In genomic region chr12:14367097-14367661, GRCh38 we compare ENCODE assay signal across 8 cellular contexts. TPM values are rescaled to one million over a fixed set of nuclear protein-coding genes. Genes with fewer than 3 reads are reported as not detected.
DNase-seq lines count a peak whose midpoint lies in the region; ATAC-seq and TF ChIP-seq lines count a peak whose summit lies in the region.

No MANE protein-coding gene starts in this region.

- no peak overlapping the region for H3K4me3 ChIP-seq in SJCRH30

- no peaks in the 10 kb centered on the region for H3K27me3 ChIP-seq in SJCRH30

- peaks cover 58% of the 10 kb centered on the region for H3K4me1 Mint-ChIP-seq in activated naive CD4-positive, alpha-beta T cell treated with anti-CD3 and anti-CD28 coated beads, Interleukin-2, amount 50 U/mL, for 24 hours
- H3K4me1 Mint-ChIP-seq in central memory CD8-positive, alpha-beta T cell, result peaks cover 38% of the 10 kb centered on the region
- H3K4me1 Mint-ChIP-seq in mesothelial cell of epicardium, result peaks cover 16% of the 10 kb centered on the region

- peak; percentile 72 for ATAC-seq in HG02610 (IDR thresholded peaks at IDR 0.05; ENCODE audit: unreplicated experiment)
- peak; percentile 37 for ATAC-seq in central memory CD8-positive, alpha-beta T cell (replicated peaks; ENCODE audit: extremely low read depth, poor library complexity, severe bottlenecking)

- H3K36me3 ChIP-seq in SJCRH30, result no peaks in the 10 kb centered on the region

- H3K4me1 ChIP-seq in SJCRH30, result no peaks in the 10 kb centered on the region

- no peaks in the 10 kb centered on the region for H3K9me3 ChIP-seq in SJCRH30 (replicated peaks)

- TF ChIP-seq CTCF in mesothelial cell of epicardium (IDR thresholded peaks at IDR 0.05; ENCODE audit: unreplicated experiment), result no peak

- H3K27ac Mint-ChIP-seq in activated naive CD4-positive, alpha-beta T cell treated with anti-CD3 and anti-CD28 coated beads, Interleukin-2, amount 50 U/mL, for 24 hours, result peak overlapping the region; percentile 96
- peak overlapping the region; percentile 88 for H3K27ac Mint-ChIP-seq in central memory CD8-positive, alpha-beta T cell (ENCODE audit: low read depth)
- peak overlapping the region; percentile 95 for H3K27ac Mint-ChIP-seq in mesothelial cell of epicardium

- peaks cover 13% of the 10 kb centered on the region for H3K36me3 Mint-ChIP-seq in activated naive CD4-positive, alpha-beta T cell treated with anti-CD3 and anti-CD28 coated beads, Interleukin-2, amount 50 U/mL, for 24 hours
- H3K36me3 Mint-ChIP-seq in central memory CD8-positive, alpha-beta T cell (ENCODE audit: insufficient read depth), result peaks cover 31% of the 10 kb centered on the region
- H3K36me3 Mint-ChIP-seq in mesothelial cell of epicardium, result peaks cover 10% of the 10 kb centered on the region

- H3K27ac ChIP-seq in SJCRH30, result no peak overlapping the region

- no peak for DNase-seq in activated naive CD4-positive, alpha-beta T cell treated with anti-CD3 and anti-CD28 coated beads, Interleukin-2, amount 50 U/mL, for 16 hours
- peak; percentile 36 to 81 for DNase-seq in NOMO-1 (lab: John Stamatoyannopoulos, UW; ENCODE audit: unreplicated experiment in 2 of 2)
- no peak for DNase-seq in central memory CD8-positive, alpha-beta T cell (ENCODE audit: low spot score in 2 of 2)
- DNase-seq in mesothelial cell of epicardium (ENCODE audit: low spot score in 2 of 2, unreplicated experiment in 2 of 2), result no peak
- DNase-seq in SJCRH30, result no peak
- no peak for DNase-seq in NCI-H2227 treated with DMSO at 0.1 percent for 48 hours (lab: John Stamatoyannopoulos, UW)

- peaks cover 7% of the 10 kb centered on the region for H3K9me3 Mint-ChIP-seq in activated naive CD4-positive, alpha-beta T cell treated with anti-CD3 and anti-CD28 coated beads, Interleukin-2, amount 50 U/mL, for 24 hours
- no peaks in the 10 kb centered on the region for H3K9me3 Mint-ChIP-seq in central memory CD8-positive, alpha-beta T cell
- H3K9me3 Mint-ChIP-seq in mesothelial cell of epicardium, result peaks cover 7% of the 10 kb centered on the region

- H3K27me3 Mint-ChIP-seq in activated naive CD4-positive, alpha-beta T cell treated with anti-CD3 and anti-CD28 coated beads, Interleukin-2, amount 50 U/mL, for 24 hours, result no peaks in the 10 kb centered on the region
- no peaks in the 10 kb centered on the region for H3K27me3 Mint-ChIP-seq in central memory CD8-positive, alpha-beta T cell
- H3K27me3 Mint-ChIP-seq in mesothelial cell of epicardium (ENCODE audit: low read depth), result no peaks in the 10 kb centered on the region

- H3K4me3 Mint-ChIP-seq in activated naive CD4-positive, alpha-beta T cell treated with anti-CD3 and anti-CD28 coated beads, Interleukin-2, amount 50 U/mL, for 24 hours, result peak overlapping the region; percentile 88
- H3K4me3 Mint-ChIP-seq in central memory CD8-positive, alpha-beta T cell, result peak overlapping the region; percentile 76
- H3K4me3 Mint-ChIP-seq in mesothelial cell of epicardium, result peak overlapping the region; percentile 94

RNA-seq across cellular contexts. Expression of gene ATF7IP, which starts 1.7 kb away (rescaled TPM):
- 176 to 192 TPM (median 177 TPM) in 3 replicates for total RNA-seq in mesothelial cell of epicardium
- total RNA-seq in SJCRH30 (2014; rRNA removed; shearing (Covaris generic)), result 55.7 and 61.6 TPM in 2 replicates

Comparison
In these comparisons a context has a peak if more than half of its experiments do, and no peak if none do; other contexts are left out.
1. DNase-seq: peak in NOMO-1 (2 of 2); none in activated naive CD4-positive, alpha-beta T cell treated with anti-CD3 and anti-CD28 coated beads, Interleukin-2, amount 50 U/mL, for 16 hours (single experiment), central memory CD8-positive, alpha-beta T cell (0 of 2), mesothelial cell of epicardium (0 of 2), SJCRH30 (0 of 2) and NCI-H2227 treated with DMSO at 0.1 percent for 48 hours (single experiment).
2. Peak in every context shown above with its lines, with median percentiles within 50 percentile points of each other: H3K27ac Mint-ChIP-seq and H3K4me3 Mint-ChIP-seq.